16 cellular contexts compared by ENCODE assay signal in the genomic region with DNA sequence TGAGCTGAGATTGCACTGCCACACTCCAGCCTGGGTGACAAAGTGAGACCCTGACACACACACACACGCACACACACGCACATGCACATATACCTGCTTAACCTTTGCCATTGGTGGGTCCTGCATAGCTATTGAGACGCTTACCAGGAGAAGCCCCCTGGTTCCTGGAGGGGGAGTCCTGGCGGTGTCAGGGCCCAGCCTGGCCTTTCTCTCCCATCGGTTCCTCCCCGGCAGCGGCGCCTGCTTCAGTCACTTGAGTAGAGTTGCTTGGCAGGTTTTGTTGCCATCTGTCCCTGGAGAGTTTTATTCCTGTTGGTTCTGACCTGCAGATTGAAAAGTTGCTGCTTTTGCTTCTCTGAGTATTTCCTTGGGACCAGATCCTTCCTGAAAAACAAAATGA. TPM values are rescaled to one million over a fixed set of nuclear protein-coding genes. Genes with fewer than 3 reads are reported as not detected.
A peak's percentile ranks its signal among the peaks of the same experiment; 100 is the strongest.
DNase-seq lines count a peak whose midpoint lies in the region; ATAC-seq, FAIRE-seq and TF ChIP-seq lines count a peak whose summit lies in the region.
"Had no signal": no experiment of that assay in that cellular context is flagged by ENCODE, and none has a peak within 500 bp of the region (broad histone marks: within the 10 kb centered on the region; RNA-seq: fewer than 3 reads in every experiment).

No MANE protein-coding gene starts in this region.

- H3K9me3 Mint-ChIP-seq in nephron progenitor cell = no peaks in the 10 kb centered on the region

- in situ Hi-C loops in G401 (cut with HindIII; ENCODE audit: low sequenced_read_pairs) = no loop called here

- no peak for ATAC-seq in GM19395 (IDR thresholded peaks at IDR 0.05; ENCODE audit: unreplicated experiment)

- H3K27ac Mint-ChIP-seq in nephron progenitor cell = peak overlapping the region; percentile 57

- H3K27me3 Mint-ChIP-seq in nephron progenitor cell (ENCODE audit: low read depth, poor library complexity) = no peaks in the 10 kb centered on the region

- intact Hi-C loops in head of caudate nucleus (cut with DNase I) = no loop called here

- H3K36me3 Mint-ChIP-seq in nephron progenitor cell (ENCODE audit: low read depth) = peaks cover 4% of the 10 kb centered on the region

- peak; percentile 79 for FAIRE-seq in HTR-8/SVneo (lab: Jason Lieb, UNC)

- no peak overlapping the region for H3K4me3 Mint-ChIP-seq in nephron progenitor cell

- TF ChIP-seq CTCF in nephron progenitor cell (IDR thresholded peaks at IDR 0.05) = no peak

- DNase-seq in G401 (ENCODE audit: low spot score) (peak; percentile 3), HTR-8/SVneo (ENCODE audit: insufficient read length, low spot score) (no peak), cerebellar cortex (ENCODE audit: low spot score) (peak; percentile 1), nephron progenitor cell (no peak), NCI-H526 treated with DMSO at 0.1 percent for 48 hours (lab: John Stamatoyannopoulos, UW) (no peak), NCI-H748 (lab: John Stamatoyannopoulos, UW; ENCODE audit: unreplicated experiment) (no peak), head of caudate nucleus (no peak)
- DNase-seq: DMS53, NCI-H1436 treated with DMSO at 0.1 percent for 48 hours, NCI-H2081, NCI-H226, SIG-M5 had no signal

- H3K4me1 Mint-ChIP-seq in nephron progenitor cell = no peaks in the 10 kb centered on the region

RNA-seq across cellular contexts. Expression of gene FAM209A, which starts 20.6 kb away (rescaled TPM):
- not detected in 2 replicates for total RNA-seq in G401 (2014; rRNA removed; shearing (Covaris generic))
- total RNA-seq: M059J had no signal

RNA-seq across cellular contexts. Expression of gene FAM209B, which starts 29.1 kb away (rescaled TPM):
- total RNA-seq in G401 (2014; rRNA removed; shearing (Covaris generic)) = not detected in 2 replicates
- total RNA-seq: Caco-2, M059J, RPMI7951 had no signal

RNA-seq across cellular contexts. Expression of gene RTF2, which starts 35.5 kb away (rescaled TPM):
- 69.3 and 82.8 TPM in 2 replicates for total RNA-seq in G401 (2014; rRNA removed; shearing (Covaris generic))

Comparison
In these comparisons a context has a peak if more than half of its experiments do, and no peak if none do; other contexts are left out.
1. DNase-seq: peak in G401 (single experiment) and cerebellar cortex (single experiment); none in HTR-8/SVneo (single experiment), nephron progenitor cell (single experiment), NCI-H526 treated with DMSO at 0.1 percent for 48 hours (single experiment), NCI-H748 (single experiment) and head of caudate nucleus (0 of 42).